ENCODE assay signal across 8 cellular contexts in the genomic region with DNA sequence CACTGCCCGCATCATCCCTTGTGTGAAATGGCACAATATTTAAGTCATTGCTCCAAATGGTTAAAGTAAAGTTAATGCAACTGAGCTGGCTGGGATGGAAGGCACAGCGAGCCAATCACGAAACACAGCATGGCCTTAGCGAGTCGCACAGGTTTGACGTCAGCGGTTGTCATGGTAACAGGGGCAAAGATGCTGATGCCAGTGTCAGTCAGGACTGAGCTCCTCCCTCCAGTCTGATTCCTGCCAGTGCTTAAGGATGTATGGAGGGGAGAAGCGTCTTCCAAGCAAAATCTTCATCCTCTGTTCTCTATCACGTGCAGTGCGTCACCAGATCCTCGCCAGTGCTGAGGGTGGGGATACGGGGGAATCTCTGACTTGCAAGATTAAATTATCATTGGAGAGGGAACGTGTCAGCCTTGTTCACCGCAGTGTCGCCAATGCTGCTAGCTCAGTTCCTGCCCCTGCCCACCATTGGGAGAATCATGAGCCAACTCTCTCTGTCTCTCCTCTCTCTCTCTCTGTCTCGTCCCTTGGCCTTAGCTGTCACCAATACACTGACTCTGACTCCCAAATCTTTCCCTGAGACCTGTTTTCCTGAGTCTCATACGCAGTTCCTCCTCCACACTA. TPM values are rescaled to one million over a fixed set of nuclear protein-coding genes. Genes with fewer than 3 reads are reported as not detected.
DNase-seq lines count a peak whose midpoint lies in the region; ATAC-seq and TF ChIP-seq lines count a peak whose summit lies in the region.

No MANE protein-coding gene starts in this region.

- TF ChIP-seq CTCF in HFFc6 (IDR thresholded peaks at IDR 0.05) (no peak), heart left ventricle (IDR thresholded peaks at IDR 0.05) (no peak)

- H3K4me1 ChIP-seq in adipocyte (ENCODE audit: control insufficient read depth, insufficient read depth, low read length) (no peaks in the 10 kb centered on the region), heart left ventricle (peaks cover 0 to 13% (median 0%) of the 10 kb centered on the region in 12 donors), rectal smooth muscle tissue (ENCODE audit: control insufficient read depth, insufficient read depth, low read length) (peaks cover 2% of the 10 kb centered on the region)
- no peaks in the 10 kb centered on the region for H3K4me1 ChIP-seq in naive thymus-derived CD4-positive, alpha-beta T cell (ENCODE audit: control insufficient read depth in 2 of 2, insufficient read depth in 2 of 2, low read length in 2 of 2)

- H3K9me3 ChIP-seq in adipocyte (ENCODE audit: control insufficient read depth, low read length): no peaks in the 10 kb centered on the region
- H3K9me3 ChIP-seq in heart left ventricle: no peaks in the 10 kb centered on the region
- H3K9me3 ChIP-seq in naive thymus-derived CD4-positive, alpha-beta T cell (ENCODE audit: control insufficient read depth in 2 of 3, low read length in 3 of 3): no peaks in the 10 kb centered on the region

- ATAC-seq in heart left ventricle: peak; percentile 84 to 97 (median 93)
- no peak for ATAC-seq in naive thymus-derived CD4-positive, alpha-beta T cell
- no peak for ATAC-seq in activated naive CD8-positive, alpha-beta T cell treated with anti-CD3 and anti-CD28 coated beads, Interleukin-2, amount 50 U/mL, for 24 hours

- peaks cover 21% of the 10 kb centered on the region for H3K4me1 Mint-ChIP-seq in HFFc6 (ENCODE audit: low read depth)
- no peaks in the 10 kb centered on the region for H3K4me1 Mint-ChIP-seq in naive thymus-derived CD4-positive, alpha-beta T cell
- H3K4me1 Mint-ChIP-seq in activated naive CD8-positive, alpha-beta T cell treated with anti-CD3 and anti-CD28 coated beads, Interleukin-2, amount 50 U/mL, for 24 hours: no peaks in the 10 kb centered on the region

- H3K9ac ChIP-seq in adipocyte (ENCODE audit: low read length) (peak overlapping the region; percentile 56), rectal smooth muscle tissue (ENCODE audit: low read length) (no peak overlapping the region)

- no peaks in the 10 kb centered on the region for H3K27me3 ChIP-seq in adipocyte (replicated peaks; ENCODE audit: control insufficient read depth, insufficient read depth, low read length)
- no peaks in the 10 kb centered on the region for H3K27me3 ChIP-seq in heart left ventricle
- no peaks in the 10 kb centered on the region for H3K27me3 ChIP-seq in rectal smooth muscle tissue (ENCODE audit: control insufficient read depth, insufficient read depth, low read length)
- no peaks in the 10 kb centered on the region for H3K27me3 ChIP-seq in naive thymus-derived CD4-positive, alpha-beta T cell (ENCODE audit: control insufficient read depth in 2 of 2, insufficient read depth in 2 of 2, low read length in 2 of 2)

- no peaks in the 10 kb centered on the region for H3K27me3 Mint-ChIP-seq in HFFc6 (ENCODE audit: insufficient read depth)
- no peaks in the 10 kb centered on the region for H3K27me3 Mint-ChIP-seq in naive thymus-derived CD4-positive, alpha-beta T cell
- no peaks in the 10 kb centered on the region for H3K27me3 Mint-ChIP-seq in activated naive CD8-positive, alpha-beta T cell treated with anti-CD3 and anti-CD28 coated beads, Interleukin-2, amount 50 U/mL, for 24 hours

- no peaks in the 10 kb centered on the region for H3K36me3 Mint-ChIP-seq in HFFc6 (ENCODE audit: low read depth)
- H3K36me3 Mint-ChIP-seq in naive thymus-derived CD4-positive, alpha-beta T cell: peaks cover 0 to 32% (median 11%) of the 10 kb centered on the region in 5 donors
- H3K36me3 Mint-ChIP-seq in activated naive CD8-positive, alpha-beta T cell treated with anti-CD3 and anti-CD28 coated beads, Interleukin-2, amount 50 U/mL, for 24 hours (ENCODE audit: low read depth): peaks cover 8% of the 10 kb centered on the region

- H3K9me3 Mint-ChIP-seq in HFFc6: no peaks in the 10 kb centered on the region
- H3K9me3 Mint-ChIP-seq in naive thymus-derived CD4-positive, alpha-beta T cell: no peaks in the 10 kb centered on the region
- H3K9me3 Mint-ChIP-seq in activated naive CD8-positive, alpha-beta T cell treated with anti-CD3 and anti-CD28 coated beads, Interleukin-2, amount 50 U/mL, for 24 hours: no peaks in the 10 kb centered on the region

- intact Hi-C loops in heart left ventricle (cut with DNase I): no loop called here
- intact Hi-C loops in naive thymus-derived CD4-positive, alpha-beta T cell (cut with micrococcal nuclease): no loop called here

- TF ChIP-seq POLR2A in heart left ventricle (IDR thresholded peaks at IDR 0.05): no peak

- POLR2A ChIA-PET in naive thymus-derived CD4-positive, alpha-beta T cell (lab: Charles Lee): interaction anchor here (1.1 kb wide), 1 partner anchor 24 kb away, joined by 3 read pairs; the partner anchor contains the start of gene TSPYL4

- 56 to 65% (median 63%) methylated on average over 17 of the region's 17 CpGs for WGBS in heart left ventricle, 4 donors

- H3K27ac Mint-ChIP-seq in HFFc6: peak overlapping the region; percentile 92
- H3K27ac Mint-ChIP-seq in naive thymus-derived CD4-positive, alpha-beta T cell: peak overlapping the region in 1 of 9 donors; percentile 42
- no peak overlapping the region for H3K27ac Mint-ChIP-seq in activated naive CD8-positive, alpha-beta T cell treated with anti-CD3 and anti-CD28 coated beads, Interleukin-2, amount 50 U/mL, for 24 hours

- H3K27ac ChIP-seq in heart left ventricle: no peak overlapping the region
- peak overlapping the region; percentile 59 for H3K27ac ChIP-seq in rectal smooth muscle tissue (ENCODE audit: low read depth, low read length)
- H3K27ac ChIP-seq in naive thymus-derived CD4-positive, alpha-beta T cell (ENCODE audit: low read depth, low read length): no peak overlapping the region

- CTCF ChIA-PET in naive thymus-derived CD4-positive, alpha-beta T cell (lab: Charles Lee): interaction anchor here (1.4 kb wide), 1 partner anchor 11 kb away, joined by 5 read pairs; no protein-coding TSS in a partner anchor

- peak overlapping the region; percentile 88 for H3K4me3 Mint-ChIP-seq in HFFc6
- H3K4me3 Mint-ChIP-seq in naive thymus-derived CD4-positive, alpha-beta T cell: no peak overlapping the region
- H3K4me3 Mint-ChIP-seq in activated naive CD8-positive, alpha-beta T cell treated with anti-CD3 and anti-CD28 coated beads, Interleukin-2, amount 50 U/mL, for 24 hours: no peak overlapping the region

- no peaks in the 10 kb centered on the region for H3K36me3 ChIP-seq in adipocyte (ENCODE audit: control insufficient read depth, insufficient read depth, low read length, severe bottlenecking)
- peaks cover 0 to 10% (median 2%) of the 10 kb centered on the region in 9 donors for H3K36me3 ChIP-seq in heart left ventricle
- H3K36me3 ChIP-seq in rectal smooth muscle tissue (ENCODE audit: control insufficient read depth, insufficient read depth, low read length): peaks cover 2% of the 10 kb centered on the region
- H3K36me3 ChIP-seq in naive thymus-derived CD4-positive, alpha-beta T cell (ENCODE audit: control insufficient read depth in 2 of 3, insufficient read depth in 3 of 3, low read length in 3 of 3): peaks cover 0 to 9% (median 0%) of the 10 kb centered on the region in 3 experiments

- peak; percentile 99 for DNase-seq in HFFc6
- DNase-seq in adipocyte (ENCODE audit: low read depth): peak; percentile 95
- peak; percentile 84 to 91 (median 89) for DNase-seq in heart left ventricle
- DNase-seq in naive thymus-derived CD4-positive, alpha-beta T cell: no peak
- no peak for DNase-seq in activated naive CD8-positive, alpha-beta T cell treated with anti-CD3 and anti-CD28 coated beads, Interleukin-2, amount 50 U/mL, for 24 hours
- no peak for DNase-seq in HT-29 (ENCODE audit: low spot score)
- no peak for DNase-seq in NCI-H2196 treated with DMSO at 0.1 percent for 48 hours (lab: John Stamatoyannopoulos, UW; ENCODE audit: unreplicated experiment)

- peak overlapping the region; percentile 77 for H3K4me3 ChIP-seq in adipocyte (ENCODE audit: low read length)
- H3K4me3 ChIP-seq in heart left ventricle: peak overlapping the region in 9 of 12 donors; percentile 8 to 49 (median 33)
- peak overlapping the region; percentile 55 for H3K4me3 ChIP-seq in rectal smooth muscle tissue (ENCODE audit: low read length)
- H3K4me3 ChIP-seq in naive thymus-derived CD4-positive, alpha-beta T cell (ENCODE audit: low read length): no peak overlapping the region

RNA-seq across cellular contexts. Expression of gene TSPYL4, which starts 24.5 kb away (rescaled TPM):
- 10 to 100 TPM; 40.8 to 52.5 (median 45.9) TPM for total RNA-seq in HFFc6 (2021; fragmentation: NEBNext Ultra II Directional; extraction: Animal tissue kit (Norgen Biotek cat#: 25700))
- 10 to 100 TPM; 26.0 to 34.1 (median 30.5) TPM for total RNA-seq in heart left ventricle
- polyA plus RNA-seq in heart left ventricle: 10 to 100 TPM in 1 of 2 donors, 1 to 10 TPM in 1; 8.0 to 52.8 TPM
- 10 to 100 TPM; 18.2 to 58.2 (median 21.5) TPM for total RNA-seq in naive thymus-derived CD4-positive, alpha-beta T cell
- polyA plus RNA-seq in naive thymus-derived CD4-positive, alpha-beta T cell: 10 to 100 TPM in 1 of 2 donors, 1 to 10 TPM in 1; 9.7 to 19.3 TPM
- 9.2 and 10.3 TPM in 2 replicates for total RNA-seq in HT-29 (2014; rRNA removed; shearing (Covaris generic))

RNA-seq across cellular contexts. Expression of gene TSPYL1, which starts 50.3 kb away (rescaled TPM):
- total RNA-seq in HFFc6 (2021; fragmentation: NEBNext Ultra II Directional; extraction: Animal tissue kit (Norgen Biotek cat#: 25700)): 100 to 1,000 TPM; 106 to 132 (median 114) TPM
- total RNA-seq in heart left ventricle: 100 to 1,000 TPM in 5 of 9 donors, 10 to 100 TPM in 4; 81.5 to 150 (median 103) TPM
- 10 to 100 TPM; 24.8 to 68.5 TPM for polyA plus RNA-seq in heart left ventricle
- 100 to 1,000 TPM in 3 of 5 experiments, 10 to 100 TPM in 2; 42.8 to 226 (median 104) TPM for total RNA-seq in naive thymus-derived CD4-positive, alpha-beta T cell
- 10 to 100 TPM; 34.9 to 43.9 TPM for polyA plus RNA-seq in naive thymus-derived CD4-positive, alpha-beta T cell
- total RNA-seq in HT-29 (2014; rRNA removed; shearing (Covaris generic)): 62.6 and 63.2 TPM in 2 replicates

Comparison
In these comparisons a context has a peak if more than half of its experiments do, and no peak if none do; other contexts are left out.
1. DNase-seq: peak in HFFc6 (single experiment), adipocyte (single experiment) and heart left ventricle (5 of 5); none in naive thymus-derived CD4-positive, alpha-beta T cell (0 of 9), activated naive CD8-positive, alpha-beta T cell treated with anti-CD3 and anti-CD28 coated beads, Interleukin-2, amount 50 U/mL, for 24 hours (single experiment), HT-29 (single experiment) and NCI-H2196 treated with DMSO at 0.1 percent for 48 hours (single experiment).
2. ATAC-seq: peak in heart left ventricle (4 of 4); none in naive thymus-derived CD4-positive, alpha-beta T cell (single experiment) and activated naive CD8-positive, alpha-beta T cell treated with anti-CD3 and anti-CD28 coated beads, Interleukin-2, amount 50 U/mL, for 24 hours (single experiment).